28 cellular contexts compared by ENCODE assay signal in genomic region chr1:246294263-246294662, GRCh38.
"Had no signal": no experiment of that assay in that cellular context is flagged by ENCODE, and none has a peak within 500 bp of the region (broad histone marks: within the 10 kb centered on the region; RNA-seq: fewer than 3 reads in every experiment).

No MANE protein-coding gene starts in this region.

- H3K9me3 Mint-ChIP-seq: natural killer cell; nephron; neural crest cell; stimulated activated memory B cell treated with anti-CD40 and anti-IgM and Interleukin-4, amounts not matched to agents 10 μg/mL and 1 μg/mL and 100 μg/mL, for 72 hours; stimulated activated naive CD8-positive, alpha-beta T cell treated with anti-CD3 and anti-CD28 coated beads, Interleukin-15, Interleukin-2, amounts not matched to agents 100 ng/mL and 50 ng/mL, for 24 hours had no signal

- H3K4me1 ChIP-seq: pancreas, prostate gland, right lobe of liver, sigmoid colon, stomach, thyroid gland, vagina had no signal

- H3K4me3 ChIP-seq: pancreas, prostate gland, right lobe of liver, sigmoid colon, stomach, thoracic aorta, thyroid gland, tibial nerve, upper lobe of left lung, vagina had no signal

- H3K27me3 ChIP-seq: neutrophil, pancreas, right lobe of liver, sigmoid colon, stomach, thyroid gland, tibial nerve, upper lobe of left lung, vagina had no signal

- H3K27ac Mint-ChIP-seq: naive thymus-derived CD4-positive, alpha-beta T cell; natural killer cell; stimulated activated memory B cell treated with anti-CD40 and anti-IgM and Interleukin-4, amounts not matched to agents 10 μg/mL and 1 μg/mL and 100 μg/mL, for 72 hours; stimulated activated naive CD8-positive, alpha-beta T cell treated with anti-CD3 and anti-CD28 coated beads, Interleukin-15, Interleukin-2, amounts not matched to agents 100 ng/mL and 50 ng/mL, for 24 hours had no signal

- ATAC-seq: naive thymus-derived CD4-positive, alpha-beta T cell; natural killer cell; pancreas; right cardiac atrium; right lobe of liver; stimulated activated memory B cell treated with anti-CD40 and anti-IgM and Interleukin-4, amounts not matched to agents 10 μg/mL and 1 μg/mL and 100 μg/mL, for 72 hours had no signal

- H3K4me3 Mint-ChIP-seq: naive thymus-derived CD4-positive, alpha-beta T cell; natural killer cell; nephron; neural crest cell; stimulated activated memory B cell treated with anti-CD40 and anti-IgM and Interleukin-4, amounts not matched to agents 10 μg/mL and 1 μg/mL and 100 μg/mL, for 72 hours; stimulated activated naive CD8-positive, alpha-beta T cell treated with anti-CD3 and anti-CD28 coated beads, Interleukin-15, Interleukin-2, amounts not matched to agents 100 ng/mL and 50 ng/mL, for 24 hours had no signal

- H3K27me3 Mint-ChIP-seq: naive thymus-derived CD4-positive, alpha-beta T cell; stimulated activated memory B cell treated with anti-CD40 and anti-IgM and Interleukin-4, amounts not matched to agents 10 μg/mL and 1 μg/mL and 100 μg/mL, for 72 hours; stimulated activated naive CD8-positive, alpha-beta T cell treated with anti-CD3 and anti-CD28 coated beads, Interleukin-15, Interleukin-2, amounts not matched to agents 100 ng/mL and 50 ng/mL, for 24 hours had no signal

- H3K36me3 Mint-ChIP-seq: natural killer cell had no signal

- H3K27ac ChIP-seq: neutrophil, pancreas, prostate gland, right lobe of liver, sigmoid colon, stomach, thoracic aorta, thyroid gland, tibial nerve, upper lobe of left lung, vagina had no signal

- DNase-seq: naive thymus-derived CD4-positive, alpha-beta T cell; natural killer cell; nucleus accumbens; pancreas; retina; right cardiac atrium; right lobe of liver; sigmoid colon; small intestine; stimulated activated CD4-positive, alpha-beta T cell treated with anti-CD3 and anti-CD28 coated beads, Interleukin-1b, Interleukin-23, amount 100 ng/mL, for 48 hours; stimulated activated CD4-positive, alpha-beta T cell treated with anti-CD3 and anti-CD28 coated beads, Interleukin-4, amount 100 ng/mL, for 1 hour; stimulated activated CD4-positive, alpha-beta T cell treated with anti-CD3 and anti-CD28 coated beads, Interleukin-4, amount 100 ng/mL, for 4 hours; stimulated activated CD8-positive, alpha-beta memory T cell treated with anti-CD3 and anti-CD28 coated beads, Interleukin-4, amount 100 ng/mL, for 48 hours; stimulated activated naive CD4-positive, alpha-beta T cell; stomach; thyroid gland; trophoblast cell; upper lobe of left lung had no signal

- FAIRE-seq: pancreas, small intestine, urothelium cell line had no signal

- H3K36me3 ChIP-seq: neutrophil, pancreas, prostate gland, right lobe of liver, sigmoid colon, stomach, thoracic aorta, thyroid gland, tibial nerve, upper lobe of left lung, vagina had no signal

- H3K9me3 ChIP-seq: neutrophil, pancreas, prostate gland, right lobe of liver, sigmoid colon, stomach, thoracic aorta, thyroid gland, tibial nerve, upper lobe of left lung, vagina had no signal
